In the genomic region with DNA sequence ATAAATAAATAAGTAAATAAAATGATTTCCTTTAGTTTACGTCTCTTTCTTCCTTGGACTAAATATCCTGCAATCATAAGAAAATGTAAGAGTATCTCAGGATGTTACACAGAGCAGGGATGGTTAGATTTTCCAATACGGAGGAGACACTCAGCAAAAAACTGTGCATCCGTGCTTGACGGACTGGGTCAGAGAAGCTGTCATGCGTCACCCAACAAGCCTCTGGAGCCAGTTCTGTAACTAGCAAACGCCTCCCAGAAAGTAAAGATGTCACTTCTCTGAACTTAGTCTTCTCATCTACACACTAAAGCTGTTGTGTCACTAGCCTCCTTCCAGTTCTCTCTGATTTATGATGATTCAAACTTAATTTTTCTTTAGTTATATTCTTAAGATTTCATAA, we compare ENCODE assay signal across 32 cellular contexts. TPM values are rescaled to one million over a fixed set of nuclear protein-coding genes. Genes with fewer than 3 reads are reported as not detected.
"Had no signal": no experiment of that assay in that cellular context is flagged by ENCODE, and none has a peak within 500 bp of the region (broad histone marks: within the 10 kb centered on the region; RNA-seq: fewer than 3 reads in every experiment).

No MANE protein-coding gene starts in this region.

- H3K27ac ChIP-seq: colonic mucosa, esophagus muscularis mucosa, foreskin keratinocyte, gastroesophageal sphincter, heart left ventricle, hepatocyte, neutrophil, prostate gland, right atrium auricular region, skin epidermis, spleen, thoracic aorta, tibial nerve, upper lobe of left lung had no signal

- H3K4me3 Mint-ChIP-seq: dendritic cell treated with granulocyte-macrophage colony-stimulating factor and Interleukin-4, amounts not matched to agents 40 ng/mL and 50 ng/mL, for 4 days; memory B cell; natural killer cell; stimulated activated naive B cell treated with anti-CD40 and anti-IgM and Interleukin-4, amounts not matched to agents 10 μg/mL and 1 μg/mL and 100 μg/mL, for 72 hours; stimulated activated naive CD8-positive, alpha-beta T cell treated with anti-CD3 and anti-CD28 coated beads, Interleukin-15, Interleukin-2, amounts not matched to agents 100 ng/mL and 50 ng/mL, for 24 hours had no signal

- H2AFZ ChIP-seq: hepatocyte had no signal

- H3K27me3 ChIP-seq: colonic mucosa, foreskin keratinocyte, gastroesophageal sphincter, heart left ventricle, hepatocyte, neutrophil, right atrium auricular region, spleen, tibial nerve, upper lobe of left lung had no signal

- ATAC-seq: foreskin keratinocyte; gastroesophageal sphincter; heart left ventricle; left cardiac atrium; left ventricle myocardium superior; natural killer cell; stimulated activated naive B cell treated with anti-CD40 and anti-IgM and Interleukin-4, amounts not matched to agents 10 μg/mL and 1 μg/mL and 100 μg/mL, for 72 hours had no signal

- H3K79me2 ChIP-seq: hepatocyte had no signal

- H3K27ac Mint-ChIP-seq: dendritic cell treated with granulocyte-macrophage colony-stimulating factor and Interleukin-4, amounts not matched to agents 40 ng/mL and 50 ng/mL, for 4 days; memory B cell; natural killer cell; stimulated activated naive B cell treated with anti-CD40 and anti-IgM and Interleukin-4, amounts not matched to agents 10 μg/mL and 1 μg/mL and 100 μg/mL, for 72 hours; stimulated activated naive CD8-positive, alpha-beta T cell treated with anti-CD3 and anti-CD28 coated beads, Interleukin-15, Interleukin-2, amounts not matched to agents 100 ng/mL and 50 ng/mL, for 24 hours had no signal

- H3K36me3 Mint-ChIP-seq: memory B cell; natural killer cell; stimulated activated naive B cell treated with anti-CD40 and anti-IgM and Interleukin-4, amounts not matched to agents 10 μg/mL and 1 μg/mL and 100 μg/mL, for 72 hours had no signal

- H3K4me3 ChIP-seq: colonic mucosa, esophagus muscularis mucosa, gastroesophageal sphincter, heart left ventricle, hepatocyte, lung, prostate gland, right atrium auricular region, skin epidermis, spleen, thoracic aorta, tibial nerve, upper lobe of left lung had no signal

- DNase-seq: colonic mucosa; effector CD8-positive, alpha-beta T cell; foreskin keratinocyte; heart left ventricle; kidney; left cardiac atrium; left ventricle myocardium superior; natural killer cell; spleen; stimulated activated naive B cell treated with anti-CD40 and anti-IgM and Interleukin-4, amounts not matched to agents 10 μg/mL and 1 μg/mL and 100 μg/mL, for 72 hours; upper lobe of left lung had no signal

- H3K27me3 Mint-ChIP-seq: memory B cell; stimulated activated naive B cell treated with anti-CD40 and anti-IgM and Interleukin-4, amounts not matched to agents 10 μg/mL and 1 μg/mL and 100 μg/mL, for 72 hours had no signal

- H3K9me3 ChIP-seq: colonic mucosa, esophagus muscularis mucosa, gastroesophageal sphincter, neutrophil, prostate gland, right atrium auricular region, thoracic aorta, tibial nerve, upper lobe of left lung had no signal

- FAIRE-seq: endothelial cell of umbilical vein, urothelium cell line had no signal

- H3K36me3 ChIP-seq: colonic mucosa, esophagus muscularis mucosa, gastroesophageal sphincter, heart left ventricle, neutrophil, prostate gland, right atrium auricular region, spleen, thoracic aorta, tibial nerve, upper lobe of left lung had no signal

- H3K9me3 Mint-ChIP-seq: memory B cell; stimulated activated naive CD8-positive, alpha-beta T cell treated with anti-CD3 and anti-CD28 coated beads, Interleukin-15, Interleukin-2, amounts not matched to agents 100 ng/mL and 50 ng/mL, for 24 hours had no signal

- H3K4me1 ChIP-seq: colonic mucosa, esophagus muscularis mucosa, foreskin keratinocyte, gastroesophageal sphincter, heart left ventricle, prostate gland, right atrium auricular region, spleen, tibial nerve, upper lobe of left lung had no signal

- H3K4me1 Mint-ChIP-seq: memory B cell; natural killer cell; stimulated activated naive B cell treated with anti-CD40 and anti-IgM and Interleukin-4, amounts not matched to agents 10 μg/mL and 1 μg/mL and 100 μg/mL, for 72 hours had no signal

- H3K4me2 ChIP-seq: hepatocyte had no signal

RNA-seq across cellular contexts. Expression of a gene that starts 3.4 kb away (rescaled TPM):
- total RNA-seq: chondrocyte, colonic mucosa, endothelial cell of umbilical vein, epithelial cell of proximal tubule, esophagus muscularis mucosa, fibroblast of lung, foreskin keratinocyte, gastroesophageal sphincter, heart left ventricle, left cardiac atrium, left ventricle myocardium superior, lung, mononuclear cell, natural killer cell, osteocyte, prostate gland, right atrium auricular region, thoracic aorta, upper lobe of left lung had no signal
- polyA plus RNA-seq: endothelial cell of umbilical vein, foreskin keratinocyte, heart left ventricle, lung, neural cell, spleen had no signal

RNA-seq across cellular contexts. Expression of a gene that starts 52.3 kb away (rescaled TPM):
- total RNA-seq: chondrocyte, endothelial cell of umbilical vein, epithelial cell of proximal tubule, esophagus muscularis mucosa, fibroblast of lung, foreskin keratinocyte, gastroesophageal sphincter, heart left ventricle, kidney, left cardiac atrium, left ventricle myocardium superior, mononuclear cell, natural killer cell, osteocyte, prostate gland, right atrium auricular region, spleen, thoracic aorta, tibial nerve had no signal
- polyA plus RNA-seq: endothelial cell of umbilical vein, fibroblast of lung, foreskin keratinocyte, heart left ventricle, lung, neural cell, spleen had no signal
